Comparison of ENCODE assay signal across 23 cellular contexts in genomic region chr12:65612440-65612839, GRCh38.
DNase-seq lines count a peak whose midpoint lies in the region; ATAC-seq, FAIRE-seq and TF ChIP-seq lines count a peak whose summit lies in the region.
"Had no signal": no experiment of that assay in that cellular context is flagged by ENCODE, and none has a peak within 500 bp of the region (broad histone marks: within the 10 kb centered on the region; RNA-seq: fewer than 3 reads in every experiment).

No MANE protein-coding gene starts in this region.

- H3K9ac ChIP-seq in astrocyte (ENCODE audit: low read length) (peak overlapping the region; percentile 72), fibroblast of lung (ENCODE audit: insufficient read depth, low read length) (no peak overlapping the region)

- H3K9me3 Mint-ChIP-seq in astrocyte (ENCODE audit: unreplicated experiment), result peaks cover 4% of the 10 kb centered on the region
- H3K9me3 Mint-ChIP-seq in stimulated activated memory B cell treated with anti-CD40 and anti-IgM and Interleukin-4, amounts not matched to agents 10 μg/mL and 1 μg/mL and 100 μg/mL, for 72 hours, result peaks cover 7% of the 10 kb centered on the region
- H3K9me3 Mint-ChIP-seq: activated naive CD8-positive, alpha-beta T cell treated with anti-CD3 and anti-CD28 coated beads, Interleukin-2, amount 10 ng/mL, durations not matched to agents 7 days and 5 days; stimulated activated naive CD8-positive, alpha-beta T cell treated with anti-CD3 and anti-CD28 coated beads, Interleukin-15, amount 100 ng/mL, for 72 hours had no signal

- H3K36me3 Mint-ChIP-seq in astrocyte (ENCODE audit: low read depth, unreplicated experiment), result peaks cover 2% of the 10 kb centered on the region
- no peaks in the 10 kb centered on the region for H3K36me3 Mint-ChIP-seq in stimulated activated memory B cell treated with anti-CD40 and anti-IgM and Interleukin-4, amounts not matched to agents 10 μg/mL and 1 μg/mL and 100 μg/mL, for 72 hours
- H3K36me3 Mint-ChIP-seq: activated naive CD8-positive, alpha-beta T cell treated with anti-CD3 and anti-CD28 coated beads, Interleukin-2, amount 10 ng/mL, durations not matched to agents 7 days and 5 days; CD14-positive monocyte had no signal

- no peak for FAIRE-seq in astrocyte (lab: Jason Lieb, UNC)
- FAIRE-seq: GM18507 had no signal

- no peaks in the 10 kb centered on the region for H3K27me3 ChIP-seq in astrocyte (ENCODE audit: insufficient read depth, low read length)
- no peaks in the 10 kb centered on the region for H3K27me3 ChIP-seq in fibroblast of lung (ENCODE audit: control insufficient read depth, insufficient read depth, low read length)
- H3K27me3 ChIP-seq in osteoblast (ENCODE audit: insufficient read depth, low read length), result no peaks in the 10 kb centered on the region
- H3K27me3 ChIP-seq in dorsolateral prefrontal cortex, result peaks cover 0 to 56% (median 11%) of the 10 kb centered on the region in 45 donors
- H3K27me3 ChIP-seq: right atrium auricular region, SJSA1 had no signal

- peaks cover 31% of the 10 kb centered on the region for H3K4me1 ChIP-seq in astrocyte (ENCODE audit: insufficient read depth, low read length)
- H3K4me1 ChIP-seq in fibroblast of lung (ENCODE audit: control insufficient read depth, extremely low read depth, insufficient read depth, low read length), result peaks cover 21% of the 10 kb centered on the region
- peaks cover 78% of the 10 kb centered on the region for H3K4me1 ChIP-seq in osteoblast (ENCODE audit: insufficient read depth, low read length)
- H3K4me1 ChIP-seq: left lung, right atrium auricular region had no signal

- peak overlapping the region; percentile 15 for H2AFZ ChIP-seq in astrocyte (ENCODE audit: low read depth, low read length)
- no peak overlapping the region for H2AFZ ChIP-seq in fibroblast of lung (ENCODE audit: low read length)
- H2AFZ ChIP-seq in osteoblast (ENCODE audit: low read length), result peak overlapping the region; percentile 43

- no peaks in the 10 kb centered on the region for H3K27me3 Mint-ChIP-seq in astrocyte (ENCODE audit: low read depth, unreplicated experiment)
- peaks cover 8% of the 10 kb centered on the region for H3K27me3 Mint-ChIP-seq in stimulated activated memory B cell treated with anti-CD40 and anti-IgM and Interleukin-4, amounts not matched to agents 10 μg/mL and 1 μg/mL and 100 μg/mL, for 72 hours

- H3K36me3 ChIP-seq in astrocyte (ENCODE audit: insufficient read depth, low read length), result no peaks in the 10 kb centered on the region
- no peaks in the 10 kb centered on the region for H3K36me3 ChIP-seq in fibroblast of lung (ENCODE audit: control insufficient read depth, insufficient read depth, low read length)
- peaks cover 4% of the 10 kb centered on the region for H3K36me3 ChIP-seq in osteoblast (ENCODE audit: insufficient read depth, low read length)
- H3K36me3 ChIP-seq: left lung, right atrium auricular region had no signal

- no peak overlapping the region for H3K27ac Mint-ChIP-seq in astrocyte (ENCODE audit: unreplicated experiment)
- H3K27ac Mint-ChIP-seq in stimulated activated memory B cell treated with anti-CD40 and anti-IgM and Interleukin-4, amounts not matched to agents 10 μg/mL and 1 μg/mL and 100 μg/mL, for 72 hours, result no peak overlapping the region
- H3K27ac Mint-ChIP-seq: activated naive CD8-positive, alpha-beta T cell treated with anti-CD3 and anti-CD28 coated beads, Interleukin-2, amount 10 ng/mL, durations not matched to agents 7 days and 5 days; CD14-positive monocyte; stimulated activated naive CD8-positive, alpha-beta T cell treated with anti-CD3 and anti-CD28 coated beads, Interleukin-15, amount 100 ng/mL, for 72 hours had no signal

- no peak for TF ChIP-seq CTCF in astrocyte (IDR thresholded peaks at IDR 0.05; ENCODE audit: insufficient read depth, low read depth, low read length)
- TF ChIP-seq CTCF in fibroblast of lung (conservative IDR thresholded peaks at IDR 0.05 in 1 of 2, IDR thresholded peaks at IDR 0.05 in 1 of 2; ENCODE audit: low read depth in 1 of 2, low read length in 2 of 2), result no peak
- no peak for TF ChIP-seq CTCF in osteoblast (IDR thresholded peaks at IDR 0.05; ENCODE audit: extremely low read depth, low read depth, low read length)
- TF ChIP-seq CTCF in dorsolateral prefrontal cortex (IDR thresholded peaks at IDR 0.05 in 54 of 56, conservative IDR thresholded peaks at IDR 0.05 in 2 of 56; ENCODE audit: low read depth in 1 of 56, partially characterized antibody in 56 of 56), result no peak

- no peak for ATAC-seq in stimulated activated memory B cell treated with anti-CD40 and anti-IgM and Interleukin-4, amounts not matched to agents 10 μg/mL and 1 μg/mL and 100 μg/mL, for 72 hours
- ATAC-seq: left lung; stimulated activated naive CD8-positive, alpha-beta T cell treated with anti-CD3 and anti-CD28 coated beads, Interleukin-15, amount 100 ng/mL, for 72 hours had no signal

- H3K4me3 ChIP-seq in astrocyte (ENCODE audit: insufficient read depth, low read depth, low read length) (peak overlapping the region; percentile 30), fibroblast of lung (replicated peaks in 1 of 4; ENCODE audit: control extremely low read depth in 1 of 4, insufficient read depth in 1 of 4, low read depth in 3 of 4, low read length in 4 of 4) (no peak overlapping the region), osteoblast (ENCODE audit: insufficient read depth, low read length) (peak overlapping the region; percentile 33), dorsolateral prefrontal cortex (peak overlapping the region in 1 of 59 donors; percentile 28)
- H3K4me3 ChIP-seq: left lung, right atrium auricular region, SJSA1 had no signal

- H3K79me2 ChIP-seq in astrocyte (ENCODE audit: insufficient read depth, low read length) (no peaks in the 10 kb centered on the region), fibroblast of lung (ENCODE audit: control insufficient read depth, insufficient read depth, low read length) (no peaks in the 10 kb centered on the region), osteoblast (ENCODE audit: insufficient read depth, low read length) (peaks cover 9% of the 10 kb centered on the region)

- peak overlapping the region; percentile 73 for H3K27ac ChIP-seq in astrocyte (ENCODE audit: low read depth, low read length)
- H3K27ac ChIP-seq in fibroblast of lung (ENCODE audit: insufficient read depth, low read length), result no peak overlapping the region
- peak overlapping the region; percentile 99 for H3K27ac ChIP-seq in osteoblast (ENCODE audit: low read depth, low read length)
- no peak overlapping the region for H3K27ac ChIP-seq in dorsolateral prefrontal cortex
- H3K27ac ChIP-seq: left lung, right atrium auricular region, SJSA1 had no signal

- peaks cover 28% of the 10 kb centered on the region for H3K4me1 Mint-ChIP-seq in astrocyte (ENCODE audit: low read depth, unreplicated experiment)
- no peaks in the 10 kb centered on the region for H3K4me1 Mint-ChIP-seq in stimulated activated memory B cell treated with anti-CD40 and anti-IgM and Interleukin-4, amounts not matched to agents 10 μg/mL and 1 μg/mL and 100 μg/mL, for 72 hours
- H3K4me1 Mint-ChIP-seq: activated naive CD8-positive, alpha-beta T cell treated with anti-CD3 and anti-CD28 coated beads, Interleukin-2, amount 10 ng/mL, durations not matched to agents 7 days and 5 days; stimulated activated naive CD8-positive, alpha-beta T cell treated with anti-CD3 and anti-CD28 coated beads, Interleukin-15, amount 100 ng/mL, for 72 hours had no signal

- peak; percentile 9 for DNase-seq in GM03348 (ENCODE audit: low spot score)
- DNase-seq in astrocyte (ENCODE audit: low read depth), result peak; percentile 39
- DNase-seq in fibroblast of lung (ENCODE audit: low read depth in 2 of 2), result peak; percentile 52 to 59
- DNase-seq in osteoblast (ENCODE audit: insufficient read length, low spot score, missing footprints), result no peak
- DNase-seq in activated gamma-delta T cell treated with Interleukin-2 at 50 U/mL for 16 hours, result no peak
- no peak for DNase-seq in SK-N-DZ (ENCODE audit: low spot score)
- no peak for DNase-seq in dorsolateral prefrontal cortex
- DNase-seq: activated CD4-positive, CD25-positive, alpha-beta regulatory T cell treated with anti-CD3 and anti-CD28 coated beads, Interleukin-2, amount 50 U/mL, for 72 hours; activated naive CD8-positive, alpha-beta T cell treated with anti-CD3 and anti-CD28 coated beads, Interleukin-2, amount 10 ng/mL, durations not matched to agents 7 days and 5 days; central memory CD4-positive, alpha-beta T cell; DMS53; H7; left lung; MM.1S; NCI-H2029; NCI-H524; occipital lobe; stimulated activated naive CD8-positive, alpha-beta T cell treated with anti-CD3 and anti-CD28 coated beads, Interleukin-15, amount 100 ng/mL, for 72 hours had no signal

- H3K9me3 ChIP-seq in astrocyte (ENCODE audit: insufficient read depth, low read depth, low read length) (no peaks in the 10 kb centered on the region), fibroblast of lung (ENCODE audit: control insufficient read depth, insufficient read depth, low read depth, low read length) (no peaks in the 10 kb centered on the region), osteoblast (ENCODE audit: low read depth, low read length) (no peaks in the 10 kb centered on the region)
- H3K9me3 ChIP-seq: SJSA1 had no signal

- intact Hi-C loops in dorsolateral prefrontal cortex (cut with DNase I), result no loop called here

- H3K4me2 ChIP-seq in astrocyte (ENCODE audit: low read length) (peak overlapping the region; percentile 77), fibroblast of lung (ENCODE audit: extremely low read depth, insufficient read depth, low read length) (peak overlapping the region; percentile 4), osteoblast (ENCODE audit: insufficient read depth, low read length) (peak overlapping the region; percentile 67)

- no peaks in the 10 kb centered on the region for H4K20me1 ChIP-seq in astrocyte (ENCODE audit: insufficient read depth, low read length)
- no peaks in the 10 kb centered on the region for H4K20me1 ChIP-seq in fibroblast of lung (ENCODE audit: control insufficient read depth, extremely low read depth, insufficient read depth, low read length)
- no peaks in the 10 kb centered on the region for H4K20me1 ChIP-seq in osteoblast (ENCODE audit: insufficient read depth, low read length)

- no peak overlapping the region for H3K4me3 Mint-ChIP-seq in astrocyte (ENCODE audit: unreplicated experiment)
- H3K4me3 Mint-ChIP-seq in stimulated activated memory B cell treated with anti-CD40 and anti-IgM and Interleukin-4, amounts not matched to agents 10 μg/mL and 1 μg/mL and 100 μg/mL, for 72 hours, result no peak overlapping the region
- H3K4me3 Mint-ChIP-seq: activated naive CD8-positive, alpha-beta T cell treated with anti-CD3 and anti-CD28 coated beads, Interleukin-2, amount 10 ng/mL, durations not matched to agents 7 days and 5 days; CD14-positive monocyte; stimulated activated naive CD8-positive, alpha-beta T cell treated with anti-CD3 and anti-CD28 coated beads, Interleukin-15, amount 100 ng/mL, for 72 hours had no signal

Comparison
In these comparisons a context has a peak if more than half of its experiments do, and no peak if none do; other contexts are left out.
1. DNase-seq: peak in GM03348 (single experiment), astrocyte (single experiment) and fibroblast of lung (2 of 2); none in osteoblast (single experiment), activated gamma-delta T cell treated with Interleukin-2 at 50 U/mL for 16 hours (single experiment), SK-N-DZ (single experiment) and dorsolateral prefrontal cortex (0 of 10).
2. H3K27ac ChIP-seq: peak in astrocyte (single experiment) and osteoblast (single experiment); none in fibroblast of lung (single experiment) and dorsolateral prefrontal cortex (0 of 59).
3. H3K4me2 ChIP-seq: peak in every context shown above with its lines; median percentile 77 in astrocyte; 67 in osteoblast; 4 in fibroblast of lung.
4. H3K4me3 ChIP-seq: peak in astrocyte (single experiment) and osteoblast (single experiment); none in fibroblast of lung (0 of 4).